In genomic region chr6:84801250-84801649, GRCh38 we compare ENCODE assay signal across 21 cellular contexts. TPM values are rescaled to one million over a fixed set of nuclear protein-coding genes. Genes with fewer than 3 reads are reported as not detected.
A peak's percentile ranks its signal among the peaks of the same experiment; 100 is the strongest.
DNase-seq lines count a peak whose midpoint lies in the region; ATAC-seq and TF ChIP-seq lines count a peak whose summit lies in the region.
"Had no signal": no experiment of that assay in that cellular context is flagged by ENCODE, and none has a peak within 500 bp of the region (broad histone marks: within the 10 kb centered on the region; RNA-seq: fewer than 3 reads in every experiment).

No MANE protein-coding gene starts in this region.

- no peak overlapping the region for H3K27ac Mint-ChIP-seq in naive thymus-derived CD8-positive, alpha-beta T cell
- H3K27ac Mint-ChIP-seq: CD4-positive, alpha-beta T cell had no signal

- POLR2A ChIA-PET in naive thymus-derived CD8-positive, alpha-beta T cell (lab: Charles Lee): no interaction called here

- ATAC-seq in naive thymus-derived CD8-positive, alpha-beta T cell: no peak
- ATAC-seq: Right ventricle myocardium inferior had no signal

- intact Hi-C loops in posterior vena cava (cut with DNase I): no loop called here

- no peak for TF ChIP-seq CTCF in choroid plexus epithelial cell (conservative IDR thresholded peaks at IDR 0.05; ENCODE audit: low read depth, low read length)

- H3K36me3 Mint-ChIP-seq in naive thymus-derived CD8-positive, alpha-beta T cell: peaks cover 0 to 7% (median 0%) of the 10 kb centered on the region in 3 donors

- H3K4me1 Mint-ChIP-seq in naive thymus-derived CD8-positive, alpha-beta T cell: peaks cover 0 to 3% (median 0%) of the 10 kb centered on the region in 4 donors

- DNase-seq in ELR (ENCODE audit: low read depth) (peak; percentile 31), RPMI7951 (ENCODE audit: low read depth) (peak; percentile 3), choroid plexus epithelial cell (ENCODE audit: low read depth) (peak; percentile 15), DMS 273 (lab: John Stamatoyannopoulos, UW; ENCODE audit: unreplicated experiment) (no peak), GDM1 (lab: John Stamatoyannopoulos, UW) (no peak), posterior vena cava (ENCODE audit: low spot score) (no peak)
- DNase-seq in naive thymus-derived CD8-positive, alpha-beta T cell: no peak
- DNase-seq: CD4-positive, alpha-beta T cell; COR-L47; H7; MM.1S; NCI-H1048; NCI-H1417 treated with DMSO at 0.1 percent for 48 hours; NCI-H187 treated with DMSO at 0.1 percent for 48 hours; NCI-H2107; NCI-H510A; NCI-H748 treated with DMSO at 0.1 percent for 48 hours; T-helper 1 cell had no signal

- no peak overlapping the region for H3K4me3 Mint-ChIP-seq in naive thymus-derived CD8-positive, alpha-beta T cell
- H3K4me3 Mint-ChIP-seq: CD4-positive, alpha-beta T cell had no signal

- H3K4me3 ChIP-seq in choroid plexus epithelial cell (ENCODE audit: low read depth, low read length): no peak overlapping the region
- H3K4me3 ChIP-seq: BLaER1, SJSA1 had no signal

- H3K27me3 Mint-ChIP-seq in naive thymus-derived CD8-positive, alpha-beta T cell: peaks cover 0 to 4% (median 0%) of the 10 kb centered on the region in 5 donors
- H3K27me3 Mint-ChIP-seq: CD4-positive, alpha-beta T cell had no signal

- H3K9me3 Mint-ChIP-seq in naive thymus-derived CD8-positive, alpha-beta T cell: peaks cover 0 to 28% (median 5%) of the 10 kb centered on the region in 9 donors

RNA-seq across cellular contexts. Expression of gene TBX18, which starts 36.9 kb away (rescaled TPM):
- total RNA-seq in RPMI7951 (2014; rRNA removed; shearing (Covaris generic)): 9.1 and 13.6 TPM in 2 replicates
- 10 to 100 TPM; 42.3 to 45.5 TPM for total RNA-seq in posterior vena cava
- total RNA-seq in naive thymus-derived CD8-positive, alpha-beta T cell: not detected
- polyA plus RNA-seq in naive thymus-derived CD8-positive, alpha-beta T cell: not detected
- total RNA-seq: CD4-positive, alpha-beta T cell had no signal

Comparison
In these comparisons a context has a peak if more than half of its experiments do, and no peak if none do; other contexts are left out.
1. DNase-seq: peak in ELR (single experiment), RPMI7951 (single experiment) and choroid plexus epithelial cell (single experiment); none in DMS 273 (single experiment), GDM1 (single experiment), posterior vena cava (single experiment) and naive thymus-derived CD8-positive, alpha-beta T cell (0 of 10).
2. RNA of gene TBX18, which starts 36.9 kb away (total RNA-seq): 42.3 to 45.5 TPM in posterior vena cava and 9.1 to 13.6 TPM in RPMI7951; not detected in naive thymus-derived CD8-positive, alpha-beta T cell; every median in the first group is over 10 times any median in the second.